32 cellular contexts compared by ENCODE assay signal in the genomic region with DNA sequence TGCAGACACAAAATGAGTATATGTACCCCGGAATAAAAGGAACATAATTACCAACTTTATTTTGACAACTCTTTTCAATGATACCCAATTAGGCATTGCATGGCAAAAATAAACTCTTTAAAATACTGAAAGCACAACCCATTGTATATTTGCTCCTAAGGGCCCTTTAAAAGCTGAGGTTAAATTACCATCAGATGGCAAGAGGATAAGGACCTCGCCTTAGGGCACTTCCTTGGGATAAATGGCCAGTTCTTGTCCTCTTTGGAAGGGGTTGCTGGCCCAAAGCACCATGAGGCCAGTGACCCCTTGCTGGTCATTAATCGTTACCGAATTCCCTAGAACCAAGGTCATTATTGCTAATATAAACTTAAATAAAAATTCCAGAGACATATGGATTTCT. TPM values are rescaled to one million over a fixed set of nuclear protein-coding genes. Genes with fewer than 3 reads are reported as not detected.
DNase-seq lines count a peak whose midpoint lies in the region; ATAC-seq and TF ChIP-seq lines count a peak whose summit lies in the region.
"Had no signal": no experiment of that assay in that cellular context is flagged by ENCODE, and none has a peak within 500 bp of the region (broad histone marks: within the 10 kb centered on the region; RNA-seq: fewer than 3 reads in every experiment).

No MANE protein-coding gene starts in this region.

- H3K27me3 Mint-ChIP-seq in activated B cell treated with CpG ODN at 0.5 μM for 24 hours (no peaks in the 10 kb centered on the region), nephron (ENCODE audit: low read depth) (peaks cover 21% of the 10 kb centered on the region)

- no peak overlapping the region for H3K4me3 ChIP-seq in left ventricle myocardium inferior
- no peak overlapping the region for H3K4me3 ChIP-seq in heart left ventricle
- H3K4me3 ChIP-seq: right lobe of liver had no signal

- peaks cover 29% of the 10 kb centered on the region for H3K27me3 ChIP-seq in left ventricle myocardium inferior (ENCODE audit: low read depth)
- peaks cover 0 to 8% (median 0%) of the 10 kb centered on the region in 9 donors for H3K27me3 ChIP-seq in heart left ventricle
- H3K27me3 ChIP-seq: brain microvascular endothelial cell, right lobe of liver had no signal

- POLR2A ChIA-PET in activated B cell treated with CpG ODN at 0.5 μM for 24 hours (lab: Charles Lee), result interaction anchor here (1.0 to 5.2 kb wide), 10 partner anchors 10 to 175 kb away, joined by 6 to 136 read pairs (median 17); partner anchors contain the start of gene EBF1

- peaks cover 70% of the 10 kb centered on the region for H3K4me1 ChIP-seq in left ventricle myocardium inferior
- peaks cover 0 to 76% (median 46%) of the 10 kb centered on the region in 12 donors for H3K4me1 ChIP-seq in heart left ventricle
- H3K4me1 ChIP-seq: right lobe of liver had no signal

- peaks cover 44% of the 10 kb centered on the region for H3K36me3 Mint-ChIP-seq in activated B cell treated with CpG ODN at 0.5 μM for 24 hours (ENCODE audit: low read depth)
- peaks cover under 1% of the 10 kb centered on the region for H3K36me3 Mint-ChIP-seq in nephron (ENCODE audit: low read depth)
- H3K36me3 Mint-ChIP-seq: CD4-positive, CD25-positive, alpha-beta regulatory T cell had no signal

- intact Hi-C loops in left ventricle myocardium inferior (cut with micrococcal nuclease), result no loop called here
- intact Hi-C loops in heart left ventricle (cut with DNase I), result loop anchor here in 8 of 10 donors (2.0 to 5.0 kb wide), 6 partner anchors 36 to 356 kb away; partner anchors contain the start of gene EBF1 (in 6 of the 8)
- intact Hi-C loops in activated B cell treated with CpG ODN at 0.5 μM for 24 hours (cut with micrococcal nuclease), result no loop called here

- H3K36me3 ChIP-seq in left ventricle myocardium inferior (no peaks in the 10 kb centered on the region), heart left ventricle (no peaks in the 10 kb centered on the region)
- H3K36me3 ChIP-seq: brain microvascular endothelial cell, neutrophil, right lobe of liver had no signal

- H3K27ac Mint-ChIP-seq in activated B cell treated with CpG ODN at 0.5 μM for 24 hours (peak overlapping the region; percentile 93), nephron (peak overlapping the region in 2 of 3 experiments; percentile 11)
- H3K27ac Mint-ChIP-seq: activated CD4-positive, alpha-beta memory T cell treated with anti-CD3 and anti-CD28 coated beads, Interleukin-2, amount 10 ng/mL, durations not matched to agents 7 days and 5 days; activated naive CD4-positive, alpha-beta T cell treated with anti-CD3 and anti-CD28 coated beads for 36 hours; activated T-helper 1 cell treated with anti-CD3 and anti-CD28 coated beads, Interleukin-12 subunit alpha, Interleukin-12 subunit beta, Interleukin-2, Interleukin-4 antibody, amounts not matched to agents 30 ng/mL and 10 ng/mL and 1 ng/mL, durations not matched to agents 14 hours and 24 hours and 36 hours; progenitor cell of endocrine pancreas; T-helper 17 cell had no signal

- H3K9me3 Mint-ChIP-seq in activated B cell treated with CpG ODN at 0.5 μM for 24 hours (no peaks in the 10 kb centered on the region), nephron (no peaks in the 10 kb centered on the region)
- H3K9me3 Mint-ChIP-seq: activated CD4-positive, alpha-beta memory T cell treated with anti-CD3 and anti-CD28 coated beads, Interleukin-2, amount 10 ng/mL, durations not matched to agents 7 days and 5 days; activated naive CD4-positive, alpha-beta T cell treated with anti-CD3 and anti-CD28 coated beads for 36 hours; activated T-helper 1 cell treated with anti-CD3 and anti-CD28 coated beads, Interleukin-12 subunit alpha, Interleukin-12 subunit beta, Interleukin-2, Interleukin-4 antibody, amounts not matched to agents 30 ng/mL and 10 ng/mL and 1 ng/mL, durations not matched to agents 14 hours and 24 hours and 36 hours had no signal

- peak overlapping the region; percentile 84 for H3K4me3 Mint-ChIP-seq in activated B cell treated with CpG ODN at 0.5 μM for 24 hours
- peak overlapping the region in 1 of 3 experiments; percentile 25 for H3K4me3 Mint-ChIP-seq in nephron
- H3K4me3 Mint-ChIP-seq: activated CD4-positive, alpha-beta memory T cell treated with anti-CD3 and anti-CD28 coated beads, Interleukin-2, amount 10 ng/mL, durations not matched to agents 7 days and 5 days; activated naive CD4-positive, alpha-beta T cell treated with anti-CD3 and anti-CD28 coated beads for 36 hours; activated T-helper 1 cell treated with anti-CD3 and anti-CD28 coated beads, Interleukin-12 subunit alpha, Interleukin-12 subunit beta, Interleukin-2, Interleukin-4 antibody, amounts not matched to agents 30 ng/mL and 10 ng/mL and 1 ng/mL, durations not matched to agents 14 hours and 24 hours and 36 hours; CD4-positive, CD25-positive, alpha-beta regulatory T cell; T-helper 17 cell had no signal

- 69 to 78% (median 72%) methylated on average over 4 of the region's 4 CpGs for WGBS in heart left ventricle, 4 donors

- TF ChIP-seq CTCF in left ventricle myocardium inferior (IDR thresholded peaks at IDR 0.05; ENCODE audit: borderline replicate concordance) (no peak), heart left ventricle (IDR thresholded peaks at IDR 0.05) (no peak), activated B cell treated with CpG ODN at 0.5 μM for 24 hours (IDR thresholded peaks at IDR 0.05) (no peak), nephron (IDR thresholded peaks at IDR 0.05; ENCODE audit: unreplicated experiment in 3 of 3) (no peak)

- H3K4me1 Mint-ChIP-seq in activated B cell treated with CpG ODN at 0.5 μM for 24 hours (peaks cover 91% of the 10 kb centered on the region), nephron (peaks cover 37% of the 10 kb centered on the region)
- H3K4me1 Mint-ChIP-seq: activated CD4-positive, alpha-beta memory T cell treated with anti-CD3 and anti-CD28 coated beads, Interleukin-2, amount 10 ng/mL, durations not matched to agents 7 days and 5 days; T-helper 17 cell had no signal

- ATAC-seq in heart left ventricle, result no peak
- no peak for ATAC-seq in activated B cell treated with CpG ODN at 0.5 μM for 24 hours (ENCODE audit: low read depth)
- ATAC-seq in GM21825 (IDR thresholded peaks at IDR 0.05; ENCODE audit: unreplicated experiment), result no peak
- ATAC-seq: right lobe of liver, T-helper 17 cell had no signal

- DNase-seq in left ventricle myocardium inferior (no peak), heart left ventricle (no peak), activated B cell treated with CpG ODN at 0.5 μM for 24 hours (no peak), cerebellar nuclear complex (lab: John Stamatoyannopoulos, UW) (no peak), SW480 (ENCODE audit: low spot score) (no peak)
- no peak for DNase-seq in stimulated activated CD4-positive, alpha-beta T cell treated with anti-CD3 and anti-CD28 coated beads, Interleukin-4, amount 100 ng/mL, for 4 hours
- DNase-seq: activated CD4-positive, alpha-beta memory T cell treated with anti-CD3 and anti-CD28 coated beads, Interleukin-2, amount 10 ng/mL, durations not matched to agents 7 days and 5 days; activated CD4-positive, CD25-positive, alpha-beta regulatory T cell treated with anti-CD3 and anti-CD28 coated beads, Interleukin-2, amount 50 U/mL, for 72 hours; activated CD8-positive, alpha-beta memory T cell treated with anti-CD3 and anti-CD28 coated beads, Interleukin-2, amount 50 U/mL, for 48 hours; activated naive CD4-positive, alpha-beta T cell treated with anti-CD3 and anti-CD28 coated beads for 36 hours; amniotic stem cell; brain microvascular endothelial cell; CD4-positive, CD25-positive, alpha-beta regulatory T cell; hypothalamus; mammary epithelial cell; NCI-H1048; NCI-H1694; NCI-H2171; NCI-H510A treated with DMSO at 0.1 percent for 48 hours; OCI-M1; right lobe of liver; SK-N-SH; stimulated activated CD4-positive, alpha-beta T cell treated with anti-CD3 and anti-CD28 coated beads, Interleukin-2, amount 100 ng/mL, for 48 hours; T-helper 17 cell; trophoblast cell had no signal

- no peak for TF ChIP-seq POLR2A in heart left ventricle (IDR thresholded peaks at IDR 0.05)

- H3K9me3 ChIP-seq in left ventricle myocardium inferior (replicated peaks), result no peaks in the 10 kb centered on the region
- H3K9me3 ChIP-seq in heart left ventricle, result no peaks in the 10 kb centered on the region
- H3K9me3 ChIP-seq: neutrophil, right lobe of liver, SK-N-SH had no signal

- H3K27ac ChIP-seq in left ventricle myocardium inferior (replicated peaks) (peak overlapping the region; percentile 93), heart left ventricle (peak overlapping the region in 6 of 12 donors; percentile 25 to 84 (median 36))
- H3K27ac ChIP-seq: 22Rv1, brain microvascular endothelial cell, neutrophil, right lobe of liver had no signal

- CTCF ChIA-PET in activated B cell treated with CpG ODN at 0.5 μM for 24 hours (lab: Charles Lee), result interaction anchor here (0.6 to 1.6 kb wide), 3 partner anchors 53 to 358 kb away, joined by 4 to 8 read pairs (median 5); no protein-coding TSS in a partner anchor

RNA-seq across cellular contexts. Expression of gene EBF1, which starts 46.0 kb away (rescaled TPM):
- total RNA-seq in left ventricle myocardium inferior (10.4 TPM), heart left ventricle (10 to 100 TPM in 7 of 9 donors, 1 to 10 TPM in 2; 6.5 to 24.9 (median 11.8) TPM), activated B cell treated with CpG ODN at 0.5 μM for 24 hours (195 and 247 TPM in 2 replicates)
- 1 to 10 TPM; 4.0 to 4.8 TPM for polyA plus RNA-seq in heart left ventricle
- total RNA-seq: activated T-helper 1 cell treated with anti-CD3 and anti-CD28 coated beads, Interleukin-12 subunit alpha, Interleukin-12 subunit beta, Interleukin-2, Interleukin-4 antibody, amounts not matched to agents 30 ng/mL and 10 ng/mL and 1 ng/mL, durations not matched to agents 14 hours and 24 hours and 36 hours; HT-29 had no signal
- polyA plus RNA-seq: mammary epithelial cell had no signal

Comparison
In these comparisons a context has a peak if more than half of its experiments do, and no peak if none do; other contexts are left out.
1. intact Hi-C loops: an anchor here in heart left ventricle (2.0 to 5.0 kb wide); none called in left ventricle myocardium inferior and activated B cell treated with CpG ODN at 0.5 μM for 24 hours.